In genomic region chr12:124709722-124710656, GRCh38 we compare ENCODE assay signal across 16 cellular contexts.
A peak's percentile ranks its signal among the peaks of the same experiment; 100 is the strongest.
DNase-seq lines count a peak whose midpoint lies in the region; ATAC-seq, FAIRE-seq and TF ChIP-seq lines count a peak whose summit lies in the region.
"Had no signal": no experiment of that assay in that cellular context is flagged by ENCODE, and none has a peak within 500 bp of the region (broad histone marks: within the 10 kb centered on the region; RNA-seq: fewer than 3 reads in every experiment).

No MANE protein-coding gene starts in this region.

- no peak for FAIRE-seq in GM12892 (lab: Jason Lieb, UNC)

- peak overlapping the region; percentile 64 for H2BK120ac ChIP-seq in mesenchymal stem cell (ENCODE audit: low read depth, low read length)

- WGBS in mesenchymal stem cell: 76% methylated on average over 7 of the region's 8 CpGs
- WGBS in spleen, 5 donors: 88 to 92% (median 90%) methylated on average over 7 to 8 of the region's 8 CpGs

- H3K27ac ChIP-seq in mesenchymal stem cell (ENCODE audit: low read length, poor library complexity, severe bottlenecking) (no peak overlapping the region), spleen (peak overlapping the region in 1 of 8 donors; percentile 21)
- H3K27ac ChIP-seq: parathyroid adenoma had no signal

- H3K9me3 ChIP-seq in mesenchymal stem cell (ENCODE audit: control insufficient read depth, low read length): peaks cover 7% of the 10 kb centered on the region
- H3K9me3 ChIP-seq in spleen: peaks cover 0 to 9% (median 7%) of the 10 kb centered on the region in 8 donors

- no peak overlapping the region for H3K14ac ChIP-seq in mesenchymal stem cell (ENCODE audit: low read length in 2 of 2)

- H3K36me3 ChIP-seq in mesenchymal stem cell (ENCODE audit: control insufficient read depth in 1 of 2, insufficient read depth in 2 of 2, low read depth in 1 of 2, low read length in 2 of 2) (peaks cover 0 to 6% of the 10 kb centered on the region in 2 experiments), spleen (no peaks in the 10 kb centered on the region)

- no peak overlapping the region for H3K4me2 ChIP-seq in mesenchymal stem cell (ENCODE audit: low read length, poor library complexity, severe bottlenecking)

- H3K9ac ChIP-seq in mesenchymal stem cell (ENCODE audit: low read length): no peak overlapping the region
- H3K9ac ChIP-seq: parathyroid adenoma had no signal

- H2AFZ ChIP-seq in mesenchymal stem cell (ENCODE audit: low read depth, low read length): no peak overlapping the region
- H2AFZ ChIP-seq: parathyroid adenoma had no signal

- H3K27me3 ChIP-seq in mesenchymal stem cell (ENCODE audit: control insufficient read depth in 1 of 2, insufficient read depth in 1 of 2, low read length in 2 of 2): peaks cover 0 to 7% of the 10 kb centered on the region in 2 experiments
- no peaks in the 10 kb centered on the region for H3K27me3 ChIP-seq in spleen (replicated peaks in 1 of 7)

- H4K91ac ChIP-seq in mesenchymal stem cell (ENCODE audit: low read length): no peak overlapping the region

- peak overlapping the region; percentile 72 for H2AK5ac ChIP-seq in mesenchymal stem cell (ENCODE audit: low read length, severe bottlenecking)

- H3K4ac ChIP-seq in mesenchymal stem cell (ENCODE audit: low read depth in 1 of 2, low read length in 2 of 2): peak overlapping the region in 1 of 2 experiments; percentile 85

- no peak overlapping the region for H3K23ac ChIP-seq in mesenchymal stem cell (ENCODE audit: low read length in 2 of 2)

- peaks cover 15% of the 10 kb centered on the region for H3K4me1 ChIP-seq in mesenchymal stem cell (ENCODE audit: control insufficient read depth, insufficient read depth, low read depth, low read length)
- peaks cover 6 to 42% (median 26%) of the 10 kb centered on the region in 6 donors for H3K4me1 ChIP-seq in spleen
- H3K4me1 ChIP-seq: parathyroid adenoma had no signal

- no peak for TF ChIP-seq POLR2A in GM12892 (IDR thresholded peaks at IDR 0.05; ENCODE audit: low read depth, low read length)
- TF ChIP-seq POLR2A in spleen (IDR thresholded peaks at IDR 0.05): no peak

- TF ChIP-seq CTCF in choroid plexus epithelial cell (conservative IDR thresholded peaks at IDR 0.05; ENCODE audit: low read depth, low read length) (peak; percentile 47), spleen (IDR thresholded peaks at IDR 0.05 in 8 of 11, conservative IDR thresholded peaks at IDR 0.05 in 3 of 11) (no peak)

- H2BK5ac ChIP-seq in mesenchymal stem cell (ENCODE audit: low read depth, low read length, poor library complexity, severe bottlenecking): no peak overlapping the region

- H3K4me3 ChIP-seq in choroid plexus epithelial cell (ENCODE audit: low read depth, low read length): no peak overlapping the region
- no peak overlapping the region for H3K4me3 ChIP-seq in mesenchymal stem cell (ENCODE audit: insufficient read depth in 1 of 2, low read depth in 1 of 2, low read length in 2 of 2)
- no peak overlapping the region for H3K4me3 ChIP-seq in spleen

- H3K79me1 ChIP-seq in mesenchymal stem cell (replicated peaks; ENCODE audit: low read length, poor library complexity, severe bottlenecking): no peaks in the 10 kb centered on the region

- no peak overlapping the region for H4K8ac ChIP-seq in mesenchymal stem cell (ENCODE audit: low read length)

- ATAC-seq in GM18868 (IDR thresholded peaks at IDR 0.05; ENCODE audit: unreplicated experiment) (no peak), GM21619 (IDR thresholded peaks at IDR 0.05; ENCODE audit: unreplicated experiment) (no peak)
- ATAC-seq: CD8-positive, alpha-beta T cell; stimulated activated naive B cell treated with anti-CD40 and anti-IgM and Interleukin-4, amounts not matched to agents 10 μg/mL and 1 μg/mL and 100 μg/mL, for 72 hours had no signal

- peak overlapping the region; percentile 3 to 16 for H3K18ac ChIP-seq in mesenchymal stem cell (ENCODE audit: low read depth in 1 of 2, low read length in 2 of 2)

- H2BK12ac ChIP-seq in mesenchymal stem cell (ENCODE audit: low read length in 2 of 2): peak overlapping the region; percentile 44 to 67

- H2BK15ac ChIP-seq in mesenchymal stem cell (ENCODE audit: low read depth, poor library complexity, severe bottlenecking): no peak overlapping the region

- intact Hi-C loops in spleen (cut with DNase I; ENCODE audit: low total_unique reads): no loop called here

- DNase-seq in COLO668 (lab: John Stamatoyannopoulos, UW; ENCODE audit: unreplicated experiment) (peak; percentile 57), M059J (ENCODE audit: low read depth) (peak; percentile 54), choroid plexus epithelial cell (ENCODE audit: low read depth) (peak; percentile 87), mesenchymal stem cell (peak; percentile 69), GM12892 (ENCODE audit: insufficient read length) (no peak), spleen (no peak)
- DNase-seq: activated naive CD4-positive, alpha-beta T cell treated with anti-CD3 and anti-CD28 coated beads, Interleukin-2, amount 50 U/mL, for 16 hours; CD8-positive, alpha-beta T cell; dermis blood vessel endothelial cell; hippocampal formation; mesendoderm; stimulated activated naive B cell treated with anti-CD40 and anti-IgM and Interleukin-4, amounts not matched to agents 10 μg/mL and 1 μg/mL and 100 μg/mL, for 72 hours; T-helper 2 cell had no signal

Comparison
In these comparisons a context has a peak if more than half of its experiments do, and no peak if none do; other contexts are left out.
1. DNase-seq: peak in COLO668 (single experiment), M059J (single experiment), choroid plexus epithelial cell (single experiment) and mesenchymal stem cell (single experiment); none in GM12892 (single experiment) and spleen (single experiment).